12 cellular contexts compared by ENCODE assay signal in genomic region chr4:141021397-141022194, GRCh38.
DNase-seq lines count a peak whose midpoint lies in the region; ATAC-seq and TF ChIP-seq lines count a peak whose summit lies in the region.
"Had no signal": no experiment of that assay in that cellular context is flagged by ENCODE, and none has a peak within 500 bp of the region (broad histone marks: within the 10 kb centered on the region; RNA-seq: fewer than 3 reads in every experiment).

No MANE protein-coding gene starts in this region.

- H3K4me3 ChIP-seq in dorsolateral prefrontal cortex: no peak overlapping the region
- H3K4me3 ChIP-seq in mesodermal cell (ENCODE audit: extremely low read depth, insufficient read depth, low read length, poor library complexity, severe bottlenecking): no peak overlapping the region
- H3K4me3 ChIP-seq: suprapubic skin had no signal

- no peaks in the 10 kb centered on the region for H3K9me3 ChIP-seq in mesodermal cell (ENCODE audit: control insufficient read depth, low read length)
- H3K9me3 ChIP-seq: suprapubic skin had no signal

- no peaks in the 10 kb centered on the region for H3K36me3 ChIP-seq in mesodermal cell (ENCODE audit: control insufficient read depth, insufficient read depth, low read length)
- H3K36me3 ChIP-seq: suprapubic skin had no signal

- H3K4me1 Mint-ChIP-seq in type B pancreatic cell (ENCODE audit: unreplicated experiment): peaks cover 44% of the 10 kb centered on the region
- no peaks in the 10 kb centered on the region for H3K4me1 Mint-ChIP-seq in immature natural killer cell
- H3K4me1 Mint-ChIP-seq: CD4-positive, CD25-positive, alpha-beta regulatory T cell had no signal

- H3K4me3 Mint-ChIP-seq in type B pancreatic cell: peak overlapping the region; percentile 37
- no peak overlapping the region for H3K4me3 Mint-ChIP-seq in immature natural killer cell
- H3K4me3 Mint-ChIP-seq: activated CD8-positive, alpha-beta T cell treated with anti-CD3 and anti-CD28 coated beads, Interleukin-2, amount 10 ng/mL, durations not matched to agents 7 days and 5 days; CD4-positive, CD25-positive, alpha-beta regulatory T cell had no signal

- DNase-seq in NCI-H69 (lab: John Stamatoyannopoulos, UW) (peak; percentile 9), dorsolateral prefrontal cortex (peak in 1 of 10 donors; percentile 22), type B pancreatic cell (ENCODE audit: extremely low spot score, unreplicated experiment) (no peak), COLO668 (lab: John Stamatoyannopoulos, UW; ENCODE audit: unreplicated experiment) (no peak), omental fat pad (ENCODE audit: low spot score) (no peak), immature natural killer cell (no peak)
- DNase-seq: activated CD8-positive, alpha-beta T cell treated with anti-CD3 and anti-CD28 coated beads, Interleukin-2, amount 10 ng/mL, durations not matched to agents 7 days and 5 days; amygdala; CD4-positive, CD25-positive, alpha-beta regulatory T cell had no signal

- TF ChIP-seq CTCF in dorsolateral prefrontal cortex (IDR thresholded peaks at IDR 0.05 in 54 of 56, conservative IDR thresholded peaks at IDR 0.05 in 2 of 56; ENCODE audit: low read depth in 1 of 56, partially characterized antibody in 56 of 56) (no peak), type B pancreatic cell (conservative IDR thresholded peaks at IDR 0.05) (no peak), omental fat pad (IDR thresholded peaks at IDR 0.05) (no peak)

- H3K27ac Mint-ChIP-seq in type B pancreatic cell (peak overlapping the region; percentile 30), immature natural killer cell (no peak overlapping the region)
- H3K27ac Mint-ChIP-seq: activated CD8-positive, alpha-beta T cell treated with anti-CD3 and anti-CD28 coated beads, Interleukin-2, amount 10 ng/mL, durations not matched to agents 7 days and 5 days; activated T-helper 2 cell treated with anti-CD3 and anti-CD28 coated beads, Interferon-gamma antibody, Interleukin-2, Interleukin-4, amounts not matched to agents 10 μg/mL and 5 μg/mL and 100 μg/mL, durations not matched to agents 14 hours and 24 hours and 36 hours had no signal

- peak overlapping the region in 40 of 59 donors; percentile 4 to 68 (median 43) for H3K27ac ChIP-seq in dorsolateral prefrontal cortex
- H3K27ac ChIP-seq in mesodermal cell (ENCODE audit: low read depth, low read length, severe bottlenecking): peak overlapping the region; percentile 50
- H3K27ac ChIP-seq: suprapubic skin had no signal

- no peaks in the 10 kb centered on the region for H3K4me1 ChIP-seq in mesodermal cell (ENCODE audit: control insufficient read depth, insufficient read depth, low read length, poor library complexity, severe bottlenecking)
- H3K4me1 ChIP-seq: suprapubic skin had no signal

- no peak for ATAC-seq in omental fat pad (ENCODE audit: low FRiP score)
- ATAC-seq: activated CD8-positive, alpha-beta T cell treated with anti-CD3 and anti-CD28 coated beads, Interleukin-2, amount 10 ng/mL, durations not matched to agents 7 days and 5 days had no signal

- no peaks in the 10 kb centered on the region for H3K27me3 ChIP-seq in dorsolateral prefrontal cortex
- H3K27me3 ChIP-seq: suprapubic skin had no signal

- 79 to 95% methylated on average over 2 to 3 of the region's 4 CpGs for WGBS in mesodermal cell (ENCODE audit: insufficient coverage in 2 of 2), 2 experiments

- H3K36me3 Mint-ChIP-seq in type B pancreatic cell (no peaks in the 10 kb centered on the region), immature natural killer cell (no peaks in the 10 kb centered on the region)
- H3K36me3 Mint-ChIP-seq: CD4-positive, CD25-positive, alpha-beta regulatory T cell had no signal

- intact Hi-C loops in dorsolateral prefrontal cortex (cut with DNase I): no loop called here

- H3K9me3 Mint-ChIP-seq in type B pancreatic cell (no peaks in the 10 kb centered on the region), immature natural killer cell (peaks cover 0 to 3% (median 0%) of the 10 kb centered on the region in 6 donors)
- H3K9me3 Mint-ChIP-seq: activated T-helper 2 cell treated with anti-CD3 and anti-CD28 coated beads, Interferon-gamma antibody, Interleukin-2, Interleukin-4, amounts not matched to agents 10 μg/mL and 5 μg/mL and 100 μg/mL, durations not matched to agents 14 hours and 24 hours and 36 hours had no signal

- H3K27me3 Mint-ChIP-seq in type B pancreatic cell (no peaks in the 10 kb centered on the region), immature natural killer cell (ENCODE audit: low read depth in 3 of 3) (peaks cover 0 to 1% (median 1%) of the 10 kb centered on the region in 3 donors)
- H3K27me3 Mint-ChIP-seq: CD4-positive, CD25-positive, alpha-beta regulatory T cell had no signal
